8 cellular contexts compared by ENCODE assay signal in the genomic region with DNA sequence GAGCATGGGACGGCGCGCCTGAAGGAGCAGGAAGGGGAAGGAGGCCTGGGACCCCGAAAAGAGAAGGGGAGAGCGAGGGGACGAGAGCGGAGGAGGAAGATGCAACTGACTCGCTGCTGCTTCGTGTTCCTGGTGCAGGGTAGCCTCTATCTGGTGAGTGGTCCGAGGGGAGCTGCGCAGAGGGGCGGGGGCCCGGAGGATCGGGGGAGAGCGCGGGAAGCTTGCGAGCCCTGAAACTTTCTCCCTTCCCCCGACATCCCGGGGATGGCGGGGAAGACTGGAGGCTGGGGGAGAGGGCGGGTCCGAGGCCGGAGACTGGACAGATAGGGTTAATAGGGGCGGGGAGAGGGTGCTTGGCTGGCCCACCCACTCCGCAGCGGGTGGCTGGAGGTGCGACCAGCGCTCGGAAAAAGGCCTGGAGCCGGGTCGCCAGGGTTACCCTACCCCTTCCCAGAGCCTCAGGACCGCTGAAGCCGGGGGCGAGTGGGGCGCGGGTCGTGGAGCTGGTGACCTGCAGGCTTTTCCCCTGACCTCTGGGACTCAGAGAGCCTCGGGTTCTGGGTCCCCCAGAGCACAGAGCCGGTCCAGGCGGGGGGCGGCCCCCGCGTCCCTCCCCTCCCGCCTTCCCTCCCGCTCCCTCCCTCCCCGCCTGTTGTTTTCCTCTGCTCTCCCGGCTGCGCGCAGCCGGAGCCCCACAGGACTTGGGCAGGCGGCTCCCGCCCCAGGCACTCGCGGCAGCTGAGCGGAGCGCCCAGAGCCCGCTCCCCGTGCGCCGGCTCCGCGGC. TPM values are rescaled to one million over a fixed set of nuclear protein-coding genes. Genes with fewer than 3 reads are reported as not detected.
A peak's percentile ranks its signal among the peaks of the same experiment; 100 is the strongest.
DNase-seq lines count a peak whose midpoint lies in the region; ATAC-seq, FAIRE-seq and TF ChIP-seq lines count a peak whose summit lies in the region.

No MANE protein-coding gene starts in this region.

- peak overlapping the region; percentile 63 to 89 for H3K4me3 Mint-ChIP-seq in CD14-positive monocyte
- peak overlapping the region; percentile 75 for H3K4me3 Mint-ChIP-seq in activated naive CD8-positive, alpha-beta T cell

- H3K9me3 Mint-ChIP-seq in CD14-positive monocyte: peaks cover 1 to 15% (median 7%) of the 10 kb centered on the region in 7 donors
- H3K9me3 Mint-ChIP-seq in activated naive CD8-positive, alpha-beta T cell (ENCODE audit: low read depth): no peaks in the 10 kb centered on the region

- DNase-seq in CD14-positive monocyte (ENCODE audit: low spot score) (no peak), HTR-8/SVneo (ENCODE audit: insufficient read length, low spot score) (peak; percentile 63), cardiac septum (ENCODE audit: low spot score) (peak; percentile 73), posterior cingulate gyrus (peak in 6 of 10 donors; percentile 26 to 87 (median 52)), NOMO-1 (lab: John Stamatoyannopoulos, UW; ENCODE audit: unreplicated experiment in 2 of 2) (no peak)

- H3K27me3 Mint-ChIP-seq in CD14-positive monocyte (ENCODE audit: low read depth in 3 of 3): peaks cover 58 to 76% (median 63%) of the 10 kb centered on the region in 3 donors
- H3K27me3 Mint-ChIP-seq in activated naive CD8-positive, alpha-beta T cell: peaks cover 16% of the 10 kb centered on the region

- peak; percentile 4 for FAIRE-seq in HTR-8/SVneo (lab: Jason Lieb, UNC)

- peaks cover 11% of the 10 kb centered on the region for H3K4me1 Mint-ChIP-seq in CD14-positive monocyte
- H3K4me1 Mint-ChIP-seq in activated naive CD8-positive, alpha-beta T cell (ENCODE audit: low read depth): peaks cover 4% of the 10 kb centered on the region

- no peaks in the 10 kb centered on the region for H3K36me3 Mint-ChIP-seq in CD14-positive monocyte
- no peaks in the 10 kb centered on the region for H3K36me3 Mint-ChIP-seq in activated naive CD8-positive, alpha-beta T cell

- ATAC-seq in GM21515 (IDR thresholded peaks at IDR 0.05; ENCODE audit: unreplicated experiment): no peak
- no peak for ATAC-seq in HG02981 (IDR thresholded peaks at IDR 0.05; ENCODE audit: unreplicated experiment)

- no peak for TF ChIP-seq CTCF in CD14-positive monocyte (IDR thresholded peaks at IDR 0.05)

- H3K27ac Mint-ChIP-seq in CD14-positive monocyte: no peak overlapping the region
- no peak overlapping the region for H3K27ac Mint-ChIP-seq in activated naive CD8-positive, alpha-beta T cell

- intact Hi-C loops in CD14-positive monocyte (cut with micrococcal nuclease) (loop anchor here in 1 of 2 donors (10.0 kb wide), 2 partner anchors 278 to 418 kb away; a partner anchor contains a TSS), cardiac septum (cut with DNase I) (loop anchor here (5.0 kb wide), 2 partner anchors 41 to 101 kb away; a partner anchor contains a TSS), posterior cingulate gyrus (cut with DNase I) (loop anchor here (5.0 kb wide), 1 partner anchor 41 kb away; no protein-coding TSS in a partner anchor)

RNA-seq across cellular contexts. Expression of a gene that starts 0.6 kb away (rescaled TPM):
- not detected for polyA plus RNA-seq in CD14-positive monocyte
- total RNA-seq in cardiac septum: 4.4 TPM

Comparison
In these comparisons a context has a peak if more than half of its experiments do, and no peak if none do; other contexts are left out.
1. DNase-seq: peak in HTR-8/SVneo (single experiment), cardiac septum (single experiment) and posterior cingulate gyrus (6 of 10); none in CD14-positive monocyte (single experiment) and NOMO-1 (0 of 2).